In genomic region chr7:106568680-106569499, GRCh38 we compare ENCODE assay signal across 8 cellular contexts.
DNase-seq lines count a peak whose midpoint lies in the region; ATAC-seq lines count a peak whose summit lies in the region.
"Had no signal": no experiment of that assay in that cellular context is flagged by ENCODE, and none has a peak within 500 bp of the region (broad histone marks: within the 10 kb centered on the region; RNA-seq: fewer than 3 reads in every experiment).

No MANE protein-coding gene starts in this region.

- H4K8ac ChIP-seq in mesendoderm (ENCODE audit: low read depth, low read length): no peak overlapping the region

- peak overlapping the region; percentile 79 for H3K56ac ChIP-seq in mesendoderm (ENCODE audit: low read length)

- H2BK120ac ChIP-seq in mesendoderm (ENCODE audit: low read depth, low read length): peak overlapping the region; percentile 93

- H3K79me2 ChIP-seq in mesendoderm (ENCODE audit: control insufficient read depth, insufficient read depth, low read length): no peaks in the 10 kb centered on the region

- H3K4me3 ChIP-seq in mesendoderm (ENCODE audit: low read length): no peak overlapping the region

- H3K18ac ChIP-seq in mesendoderm (ENCODE audit: low read length): peak overlapping the region; percentile 96

- peaks cover 2% of the 10 kb centered on the region for H3K36me3 Mint-ChIP-seq in T-helper 17 cell (ENCODE audit: low read depth)
- H3K36me3 Mint-ChIP-seq: natural killer cell had no signal

- no peak overlapping the region for H3K27ac Mint-ChIP-seq in T-helper 17 cell
- H3K27ac Mint-ChIP-seq: natural killer cell had no signal

- no peak overlapping the region for H3K23ac ChIP-seq in mesendoderm (ENCODE audit: low read length)

- no peaks in the 10 kb centered on the region for H3K27me3 ChIP-seq in mesendoderm (ENCODE audit: insufficient read depth, low read length, poor library complexity)

- H4K5ac ChIP-seq in mesendoderm (ENCODE audit: low read length): peak overlapping the region; percentile 88

- H3K27ac ChIP-seq in mesendoderm (ENCODE audit: low read depth, low read length): peak overlapping the region; percentile 87

- H3K9ac ChIP-seq in mesendoderm (ENCODE audit: low read length): peak overlapping the region; percentile 8

- no peaks in the 10 kb centered on the region for H3K36me3 ChIP-seq in mesendoderm (ENCODE audit: control insufficient read depth, insufficient read depth, low read length)

- ATAC-seq in GM21529 (IDR thresholded peaks at IDR 0.05; ENCODE audit: unreplicated experiment) (no peak), T-helper 17 cell (no peak)

- no peaks in the 10 kb centered on the region for H3K9me3 ChIP-seq in T-helper 17 cell (ENCODE audit: control insufficient read depth, low read length, poor library complexity, severe bottlenecking)

- no peaks in the 10 kb centered on the region for H3K4me1 Mint-ChIP-seq in T-helper 17 cell
- H3K4me1 Mint-ChIP-seq: natural killer cell had no signal

- H3K4me2 ChIP-seq in mesendoderm (ENCODE audit: low read length): no peak overlapping the region

- peak overlapping the region; percentile 71 for H3K4ac ChIP-seq in mesendoderm (ENCODE audit: low read depth, low read length)

- H2AK5ac ChIP-seq in mesendoderm (ENCODE audit: low read length): no peak overlapping the region

- peaks cover 6% of the 10 kb centered on the region for H3K27me3 Mint-ChIP-seq in T-helper 17 cell

- H3K4me1 ChIP-seq in mesendoderm (ENCODE audit: control insufficient read depth, low read depth, low read length): peaks cover 7% of the 10 kb centered on the region

- H3K4me3 Mint-ChIP-seq in T-helper 17 cell: no peak overlapping the region
- H3K4me3 Mint-ChIP-seq: natural killer cell had no signal

- H3K79me1 ChIP-seq in mesendoderm (ENCODE audit: low read length): no peaks in the 10 kb centered on the region

- H2BK5ac ChIP-seq in mesendoderm (ENCODE audit: low read length): peak overlapping the region; percentile 81

- no CpG with 5 or more reads among the region's 4 CpGs for WGBS in mesendoderm (ENCODE audit: extremely low coverage, insufficient coverage, low lambda C conversion rate)

- H2BK15ac ChIP-seq in mesendoderm (replicated peaks; ENCODE audit: low read depth): no peak overlapping the region

- DNase-seq in GM04503 (ENCODE audit: low read depth): peak; percentile 73
- peak; percentile 53 to 66 for DNase-seq in NCI-H2081 (lab: John Stamatoyannopoulos, UW)
- peak; percentile 75 for DNase-seq in amniotic epithelial cell (ENCODE audit: low read depth)
- DNase-seq in mesendoderm: peak; percentile 94
- DNase-seq in stimulated activated CD4-positive, alpha-beta T cell treated with anti-CD3 and anti-CD28 coated beads, Interleukin-12 subunit alpha, Interleukin-12 subunit beta, amount 100 ng/mL, for 4 hours: no peak
- DNase-seq in T-helper 17 cell: no peak
- DNase-seq: natural killer cell had no signal

Comparison
In these comparisons a context has a peak if more than half of its experiments do, and no peak if none do; other contexts are left out.
1. DNase-seq: peak in GM04503 (single experiment), NCI-H2081 (2 of 2), amniotic epithelial cell (single experiment) and mesendoderm (single experiment); none in stimulated activated CD4-positive, alpha-beta T cell treated with anti-CD3 and anti-CD28 coated beads, Interleukin-12 subunit alpha, Interleukin-12 subunit beta, amount 100 ng/mL, for 4 hours (single experiment) and T-helper 17 cell (0 of 3).